ENCODE assay signal across 8 cellular contexts in the genomic region with DNA sequence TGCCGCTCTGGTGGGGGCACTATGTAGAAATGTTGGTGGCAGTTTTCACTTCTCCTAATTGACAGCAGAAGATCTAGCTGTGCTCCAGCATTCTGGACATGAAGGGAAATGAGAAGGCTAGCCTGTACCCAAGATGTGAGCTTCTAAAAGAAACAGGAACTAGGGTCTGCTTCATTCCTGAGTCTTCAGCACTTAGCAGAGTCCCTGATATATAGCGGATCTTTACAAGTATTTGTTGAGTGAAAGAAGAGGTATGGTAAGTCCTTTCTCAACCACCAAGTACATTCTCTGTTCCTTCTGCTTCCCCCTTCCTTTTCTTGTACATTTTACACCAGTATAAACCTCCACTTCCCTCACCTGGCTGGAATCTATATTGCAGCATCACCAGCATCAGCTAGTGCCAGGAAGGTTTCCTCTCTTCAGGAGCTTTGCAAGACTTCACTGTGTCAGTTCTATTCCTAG.
DNase-seq lines count a peak whose midpoint lies in the region; ATAC-seq and TF ChIP-seq lines count a peak whose summit lies in the region.

No MANE protein-coding gene starts in this region.

- H3K9me3 Mint-ChIP-seq in endothelial cell (ENCODE audit: unreplicated experiment), result no peaks in the 10 kb centered on the region
- no peaks in the 10 kb centered on the region for H3K9me3 Mint-ChIP-seq in immature natural killer cell

- H3K36me3 Mint-ChIP-seq in endothelial cell (ENCODE audit: low read depth, unreplicated experiment) (no peaks in the 10 kb centered on the region), immature natural killer cell (no peaks in the 10 kb centered on the region)

- TF ChIP-seq CTCF in C4-2B (conservative IDR thresholded peaks at IDR 0.05) (peak; percentile 35), endothelial cell (IDR thresholded peaks at IDR 0.05; ENCODE audit: unreplicated experiment) (no peak)

- H3K4me1 Mint-ChIP-seq in endothelial cell (ENCODE audit: unreplicated experiment) (no peaks in the 10 kb centered on the region), immature natural killer cell (no peaks in the 10 kb centered on the region)

- H3K4me3 Mint-ChIP-seq in endothelial cell (ENCODE audit: unreplicated experiment), result no peak overlapping the region
- H3K4me3 Mint-ChIP-seq in immature natural killer cell, result no peak overlapping the region

- H3K27ac Mint-ChIP-seq in endothelial cell (ENCODE audit: unreplicated experiment) (no peak overlapping the region), immature natural killer cell (no peak overlapping the region)

- no peak overlapping the region for H3K27ac ChIP-seq in C4-2B

- ATAC-seq in GM19351 (IDR thresholded peaks at IDR 0.05; ENCODE audit: unreplicated experiment) (peak; percentile 73), HG03521 (IDR thresholded peaks at IDR 0.05; ENCODE audit: unreplicated experiment) (no peak)

- H3K27me3 Mint-ChIP-seq in endothelial cell (ENCODE audit: unreplicated experiment) (no peaks in the 10 kb centered on the region), immature natural killer cell (ENCODE audit: low read depth in 3 of 3) (peaks cover 1 to 7% (median 3%) of the 10 kb centered on the region in 3 donors)

- DNase-seq in NAMALWA (ENCODE audit: low spot score) (peak; percentile 19), endothelial cell (ENCODE audit: low spot score) (peak; percentile 25), immature natural killer cell (no peak), SIG-M5 treated with dmso at 0.1 percent for 504 hours (lab: John Stamatoyannopoulos, UW; ENCODE audit: unreplicated experiment) (no peak)
- DNase-seq in activated naive CD4-positive, alpha-beta T cell (lab: John Stamatoyannopoulos, UW), result no peak

Comparison
In these comparisons a context has a peak if more than half of its experiments do, and no peak if none do; other contexts are left out.
1. DNase-seq: peak in NAMALWA (single experiment) and endothelial cell (single experiment); none in activated naive CD4-positive, alpha-beta T cell (0 of 4), immature natural killer cell (0 of 3) and SIG-M5 treated with dmso at 0.1 percent for 504 hours (single experiment).